ENCODE assay signal across 11 cellular contexts in the genomic region with DNA sequence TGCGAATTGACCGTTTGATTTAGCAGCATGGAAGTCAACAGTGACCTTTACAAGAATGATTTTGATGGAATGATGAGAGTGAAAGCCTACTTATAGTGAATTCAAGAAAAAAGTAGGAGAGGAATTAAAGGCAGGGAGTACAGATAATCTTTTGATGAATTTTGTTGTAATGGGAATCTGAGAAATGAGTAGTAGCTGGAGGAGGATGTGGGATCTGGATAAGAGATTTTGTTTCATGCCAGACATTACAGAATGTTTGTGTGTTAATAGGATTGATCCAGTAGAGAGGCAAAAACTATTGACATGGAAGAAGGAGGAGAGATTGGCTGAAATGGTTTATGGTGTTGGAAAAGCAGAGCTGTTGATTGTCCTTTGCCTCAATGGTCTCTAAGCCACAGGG. TPM values are rescaled to one million over a fixed set of nuclear protein-coding genes. Genes with fewer than 3 reads are reported as not detected.
A peak's percentile ranks its signal among the peaks of the same experiment; 100 is the strongest.
DNase-seq lines count a peak whose midpoint lies in the region; ATAC-seq and TF ChIP-seq lines count a peak whose summit lies in the region.
"Had no signal": no experiment of that assay in that cellular context is flagged by ENCODE, and none has a peak within 500 bp of the region (broad histone marks: within the 10 kb centered on the region; RNA-seq: fewer than 3 reads in every experiment).

No MANE protein-coding gene starts in this region.

- peak overlapping the region; percentile 94 for H3K27ac Mint-ChIP-seq in activated CD4-positive, alpha-beta T cell treated with anti-CD3 and anti-CD28 coated beads, Interleukin-2, amount 10 ng/mL, durations not matched to agents 24 days and 14 days
- H3K27ac Mint-ChIP-seq in activated CD4-positive, alpha-beta memory T cell treated with anti-CD3 and anti-CD28 coated beads for 36 hours, result peak overlapping the region; percentile 91
- H3K27ac Mint-ChIP-seq: memory B cell had no signal

- ATAC-seq in thoracic aorta (ENCODE audit: insufficient number of reproducible peaks, low FRiP score, low read depth) (no peak), HG03097 (IDR thresholded peaks at IDR 0.05; ENCODE audit: low FRiP score, unreplicated experiment) (no peak)

- H3K4me3 ChIP-seq in thoracic aorta, result no peak overlapping the region
- H3K4me3 ChIP-seq: suprapubic skin had no signal

- H3K36me3 Mint-ChIP-seq in activated CD4-positive, alpha-beta T cell treated with anti-CD3 and anti-CD28 coated beads, Interleukin-2, amount 10 ng/mL, durations not matched to agents 24 days and 14 days (ENCODE audit: low read depth), result peaks cover 24% of the 10 kb centered on the region
- peaks cover 11% of the 10 kb centered on the region for H3K36me3 Mint-ChIP-seq in activated CD4-positive, alpha-beta memory T cell treated with anti-CD3 and anti-CD28 coated beads for 36 hours

- no peak for TF ChIP-seq CTCF in thoracic aorta (IDR thresholded peaks at IDR 0.05)

- peaks cover 13% of the 10 kb centered on the region for H3K36me3 ChIP-seq in thoracic aorta

- DNase-seq in activated CD4-positive, alpha-beta T cell treated with anti-CD3 and anti-CD28 coated beads, Interleukin-2, amount 10 ng/mL, durations not matched to agents 24 days and 14 days, result no peak
- no peak for DNase-seq in activated CD4-positive, alpha-beta T cell treated with anti-CD3 and anti-CD28 coated beads, Interleukin-2, amount 50 U/mL, for 4 hours
- DNase-seq in activated CD4-positive, alpha-beta memory T cell treated with anti-CD3 and anti-CD28 coated beads for 36 hours, result no peak
- DNase-seq in epithelial cell of prostate (ENCODE audit: low read depth, low spot score) (no peak), thoracic aorta (ENCODE audit: low spot score) (no peak), RKO (ENCODE audit: low spot score) (no peak), activated gamma-delta T cell (lab: John Stamatoyannopoulos, UW) (no peak)
- DNase-seq: DMS53 had no signal

- H3K27me3 ChIP-seq in thoracic aorta (replicated peaks; ENCODE audit: insufficient read depth), result no peaks in the 10 kb centered on the region
- H3K27me3 ChIP-seq: suprapubic skin had no signal

- H3K4me1 Mint-ChIP-seq in activated CD4-positive, alpha-beta T cell treated with anti-CD3 and anti-CD28 coated beads, Interleukin-2, amount 10 ng/mL, durations not matched to agents 24 days and 14 days, result peaks cover 46% of the 10 kb centered on the region
- peaks cover 52% of the 10 kb centered on the region for H3K4me1 Mint-ChIP-seq in activated CD4-positive, alpha-beta memory T cell treated with anti-CD3 and anti-CD28 coated beads for 36 hours (ENCODE audit: low read depth)

- H3K9me3 Mint-ChIP-seq in activated CD4-positive, alpha-beta T cell treated with anti-CD3 and anti-CD28 coated beads, Interleukin-2, amount 10 ng/mL, durations not matched to agents 24 days and 14 days, result peaks cover 7% of the 10 kb centered on the region
- H3K9me3 Mint-ChIP-seq in activated CD4-positive, alpha-beta memory T cell treated with anti-CD3 and anti-CD28 coated beads for 36 hours, result no peaks in the 10 kb centered on the region
- H3K9me3 Mint-ChIP-seq: memory B cell had no signal

- H3K27ac ChIP-seq in epithelial cell of prostate (peak overlapping the region; percentile 76), thoracic aorta (peak overlapping the region; percentile 32 to 60)
- H3K27ac ChIP-seq: suprapubic skin had no signal

- no peaks in the 10 kb centered on the region for H3K9me3 ChIP-seq in thoracic aorta
- H3K9me3 ChIP-seq: suprapubic skin had no signal

- POLR2A ChIA-PET in activated CD4-positive, alpha-beta memory T cell treated with anti-CD3 and anti-CD28 coated beads for 36 hours (lab: Charles Lee), result interaction anchor here (1.4 kb wide), 1 partner anchor 13 kb away, joined by 3 read pairs; no protein-coding TSS in a partner anchor

- H3K27me3 Mint-ChIP-seq in activated CD4-positive, alpha-beta T cell treated with anti-CD3 and anti-CD28 coated beads, Interleukin-2, amount 10 ng/mL, durations not matched to agents 24 days and 14 days, result no peaks in the 10 kb centered on the region
- H3K27me3 Mint-ChIP-seq in activated CD4-positive, alpha-beta memory T cell treated with anti-CD3 and anti-CD28 coated beads for 36 hours, result no peaks in the 10 kb centered on the region
- H3K27me3 Mint-ChIP-seq: memory B cell had no signal

- CTCF ChIA-PET in activated CD4-positive, alpha-beta memory T cell treated with anti-CD3 and anti-CD28 coated beads for 36 hours (lab: Charles Lee), result interaction anchor here (1.2 to 2.3 kb wide), 2 partner anchors 17 to 211 kb away, joined by 5 to 11 read pairs; partner anchors contain the start of gene ZNF609

- intact Hi-C loops in activated CD4-positive, alpha-beta T cell treated with anti-CD3 and anti-CD28 coated beads, Interleukin-2, amount 10 ng/mL, durations not matched to agents 24 days and 14 days (cut with micrococcal nuclease), result loop anchor here (5.0 kb wide), 3 partner anchors 139 to 449 kb away; no protein-coding TSS in a partner anchor
- intact Hi-C loops in activated CD4-positive, alpha-beta memory T cell treated with anti-CD3 and anti-CD28 coated beads for 36 hours (cut with micrococcal nuclease), result no loop called here

- peaks cover 9 to 17% of the 10 kb centered on the region in 2 donors for H3K4me1 ChIP-seq in thoracic aorta (ENCODE audit: control insufficient read depth in 1 of 2, low read depth in 2 of 2)

- peak overlapping the region; percentile 36 for H3K4me3 Mint-ChIP-seq in activated CD4-positive, alpha-beta T cell treated with anti-CD3 and anti-CD28 coated beads, Interleukin-2, amount 10 ng/mL, durations not matched to agents 24 days and 14 days
- peak overlapping the region; percentile 5 for H3K4me3 Mint-ChIP-seq in activated CD4-positive, alpha-beta memory T cell treated with anti-CD3 and anti-CD28 coated beads for 36 hours
- H3K4me3 Mint-ChIP-seq: memory B cell had no signal

RNA-seq across cellular contexts. Expression of gene ZNF609, which starts 17.4 kb away (rescaled TPM):
- total RNA-seq in activated CD4-positive, alpha-beta T cell treated with anti-CD3 and anti-CD28 coated beads, Interleukin-2, amount 10 ng/mL, durations not matched to agents 24 days and 14 days, result 62.4 and 63.9 TPM in 2 replicates
- total RNA-seq in activated CD4-positive, alpha-beta memory T cell treated with anti-CD3 and anti-CD28 coated beads for 36 hours, result 10 to 100 TPM; 38.5 to 38.7 TPM
- 10 to 100 TPM; 25.2 to 38.8 TPM for total RNA-seq in thoracic aorta

RNA-seq across cellular contexts. Expression of gene TRIP4, which starts 55.4 kb away (rescaled TPM):
- 21.1 and 23.9 TPM in 2 replicates for total RNA-seq in activated CD4-positive, alpha-beta T cell treated with anti-CD3 and anti-CD28 coated beads, Interleukin-2, amount 10 ng/mL, durations not matched to agents 24 days and 14 days
- total RNA-seq in activated CD4-positive, alpha-beta memory T cell treated with anti-CD3 and anti-CD28 coated beads for 36 hours, result 10 to 100 TPM; 21.7 to 22.2 TPM
- 10 to 100 TPM; 11.5 to 29.9 TPM for total RNA-seq in thoracic aorta
